ENCODE assay signal across 7 cellular contexts in the genomic region with DNA sequence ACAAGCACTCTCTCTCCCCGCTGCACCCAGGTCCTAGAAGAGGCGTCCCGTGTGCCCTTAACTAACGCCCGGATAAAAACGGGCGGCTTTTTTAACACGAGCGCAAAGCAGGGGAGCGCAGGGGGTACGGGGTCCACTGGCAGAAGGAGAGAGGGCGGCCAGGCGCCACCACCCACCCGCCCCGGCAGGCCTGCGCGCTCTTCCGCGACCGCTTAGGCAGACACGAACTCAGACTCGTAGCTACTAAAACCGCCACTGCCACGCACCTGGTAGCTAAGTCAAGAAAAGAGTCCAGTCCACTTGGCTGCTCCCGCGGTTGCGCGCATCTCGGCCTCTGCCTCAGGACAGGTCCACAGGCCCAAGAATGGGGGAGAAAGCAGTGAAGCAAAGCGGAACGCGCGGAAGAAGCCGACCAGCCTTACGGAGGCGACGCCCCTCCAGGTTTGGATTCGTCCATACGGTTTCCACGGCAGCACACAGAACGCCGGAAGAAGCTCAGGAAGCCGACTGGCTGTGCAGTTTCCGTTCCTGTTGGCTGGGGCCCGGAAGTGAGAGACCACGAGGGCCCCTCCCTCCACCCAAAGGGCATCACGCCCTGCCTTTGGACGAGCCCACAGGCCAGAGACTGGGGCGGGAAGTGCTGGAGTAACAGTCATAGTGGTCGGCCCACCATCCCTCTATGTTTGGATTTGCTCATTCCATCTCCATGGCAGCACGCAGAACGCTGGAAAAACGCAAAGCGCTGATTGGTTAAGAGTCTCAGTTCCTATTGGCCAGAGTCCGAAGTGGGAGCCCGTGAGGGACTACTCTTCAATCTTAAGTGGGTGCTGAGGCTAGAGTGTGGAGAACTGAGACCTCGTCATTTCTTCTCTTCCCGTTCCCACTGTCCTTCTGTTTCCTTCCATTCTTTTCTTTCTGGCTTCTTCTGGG.
DNase-seq lines count a peak whose midpoint lies in the region; ATAC-seq, FAIRE-seq and TF ChIP-seq lines count a peak whose summit lies in the region.

A gene (minus strand): TSS at position 354 of the 930 bp plus-strand sequence. CDS start 7,344 bp downstream, outside the sequence.

- FAIRE-seq in GM18507 (lab: Jason Lieb, UNC), result peak; percentile 98

- TF ChIP-seq CTCF in astrocyte of the spinal cord (IDR thresholded peaks at IDR 0.05; ENCODE audit: low read depth, low read length), result no peak

- DNase-seq in GM18507 (ENCODE audit: extremely low spot score, insufficient read length, low read depth) (peak; percentile 83), NCI-H2029 treated with DMSO at 0.1 percent for 48 hours (lab: John Stamatoyannopoulos, UW) (peak; percentile 99), T1000 (lab: John Stamatoyannopoulos, UW) (peak; percentile 99), astrocyte of the spinal cord (ENCODE audit: low read depth, low spot score) (peak; percentile 100), hippocampal formation (lab: John Stamatoyannopoulos, UW) (peak; percentile 96 to 99), retina (peak; percentile 99)

- H3K4me3 ChIP-seq in astrocyte of the spinal cord (ENCODE audit: low read depth, low read length), result peak within 1 kb of the TSS; percentile 95

- in situ Hi-C loops in astrocyte of the spinal cord (cut with HindIII; ENCODE audit: low sequenced_read_pairs), result no loop called here

- peak; percentile 92 for ATAC-seq in HG02981 (IDR thresholded peaks at IDR 0.05; ENCODE audit: unreplicated experiment)

Comparison
In these comparisons a context has a peak if more than half of its experiments do, and no peak if none do; other contexts are left out.
1. Peak in every context shown above with its lines: DNase-seq, ATAC-seq and H3K4me3 ChIP-seq.